19 cellular contexts compared by ENCODE assay signal in genomic region chr1:154192476-154192875, GRCh38. TPM values are rescaled to one million over a fixed set of nuclear protein-coding genes. Genes with fewer than 3 reads are reported as not detected.
DNase-seq lines count a peak whose midpoint lies in the region; ATAC-seq, FAIRE-seq and TF ChIP-seq lines count a peak whose summit lies in the region.
"Had no signal": no experiment of that assay in that cellular context is flagged by ENCODE, and none has a peak within 500 bp of the region (broad histone marks: within the 10 kb centered on the region; RNA-seq: fewer than 3 reads in every experiment).

No MANE protein-coding gene starts in this region.

- no peaks in the 10 kb centered on the region for H3K36me3 Mint-ChIP-seq in stimulated activated memory B cell treated with anti-CD40 and anti-IgM and Interleukin-4, amounts not matched to agents 10 μg/mL and 1 μg/mL and 100 μg/mL, for 72 hours

- no peaks in the 10 kb centered on the region for H3K9me3 Mint-ChIP-seq in stimulated activated memory B cell treated with anti-CD40 and anti-IgM and Interleukin-4, amounts not matched to agents 10 μg/mL and 1 μg/mL and 100 μg/mL, for 72 hours
- H3K9me3 Mint-ChIP-seq: CD4-positive, CD25-positive, alpha-beta regulatory T cell had no signal

- H3K4me1 Mint-ChIP-seq in stimulated activated memory B cell treated with anti-CD40 and anti-IgM and Interleukin-4, amounts not matched to agents 10 μg/mL and 1 μg/mL and 100 μg/mL, for 72 hours, result peaks cover 5% of the 10 kb centered on the region

- no peak overlapping the region for H3K27ac Mint-ChIP-seq in stimulated activated memory B cell treated with anti-CD40 and anti-IgM and Interleukin-4, amounts not matched to agents 10 μg/mL and 1 μg/mL and 100 μg/mL, for 72 hours

- ATAC-seq in stimulated activated memory B cell treated with anti-CD40 and anti-IgM and Interleukin-4, amounts not matched to agents 10 μg/mL and 1 μg/mL and 100 μg/mL, for 72 hours, result no peak
- ATAC-seq in HG03521 (IDR thresholded peaks at IDR 0.05; ENCODE audit: unreplicated experiment), result no peak
- ATAC-seq: HCT116, PC-3 had no signal

- intact Hi-C loops in endothelial cell of umbilical vein (cut with micrococcal nuclease), result loop anchor here (10.0 kb wide), 1 partner anchor 282 kb away; no protein-coding TSS in a partner anchor
- intact Hi-C loops in adrenal gland (cut with DNase I), result loop anchor here in 1 of 2 donors (10.0 kb wide), 1 partner anchor 72 kb away; no protein-coding TSS in a partner anchor

- peaks cover 34% of the 10 kb centered on the region for H3K27me3 Mint-ChIP-seq in stimulated activated memory B cell treated with anti-CD40 and anti-IgM and Interleukin-4, amounts not matched to agents 10 μg/mL and 1 μg/mL and 100 μg/mL, for 72 hours

- H3K27me3 ChIP-seq in SJCRH30, result no peaks in the 10 kb centered on the region
- H3K27me3 ChIP-seq in endothelial cell of umbilical vein (ENCODE audit: control insufficient read depth in 2 of 2, insufficient read depth in 2 of 2, low read length in 2 of 2), result peaks cover 10 to 14% of the 10 kb centered on the region in 2 experiments
- H3K27me3 ChIP-seq in neutrophil, result no peaks in the 10 kb centered on the region
- H3K27me3 ChIP-seq in adrenal gland, result no peaks in the 10 kb centered on the region

- TSS peak; percentile 52 for BruUV-seq in endothelial cell of umbilical vein (replicated peaks; lab: Mats Ljungman, UMichigan)

- H3K4me3 ChIP-seq in SJCRH30 (no peak overlapping the region), endothelial cell of umbilical vein (replicated peaks in 1 of 3; ENCODE audit: insufficient read depth in 1 of 3, low read depth in 1 of 3, low read length in 3 of 3) (no peak overlapping the region), neutrophil (ENCODE audit: low read depth in 1 of 2, low read length in 1 of 2) (no peak overlapping the region), adrenal gland (no peak overlapping the region)
- H3K4me3 ChIP-seq: GM23248 had no signal

- H3K4me1 ChIP-seq in SJCRH30 (peaks cover 32% of the 10 kb centered on the region), endothelial cell of umbilical vein (ENCODE audit: control insufficient read depth, extremely low read depth, insufficient read depth, low read length) (peaks cover 23% of the 10 kb centered on the region), neutrophil (ENCODE audit: control insufficient read depth in 1 of 2, insufficient read depth in 1 of 2, low read depth in 1 of 2, low read length in 1 of 2) (peaks cover 10 to 12% of the 10 kb centered on the region in 2 experiments), adrenal gland (replicated peaks in 1 of 2) (peaks cover 0 to 6% of the 10 kb centered on the region in 2 donors)

- dilution Hi-C loops in endothelial cell of umbilical vein (cut with MboI; ENCODE audit: extremely low pct_ligation_motif_present, low sequenced_read_pairs), result no loop called here

- no peaks in the 10 kb centered on the region for H3K9me1 ChIP-seq in endothelial cell of umbilical vein (replicated peaks; ENCODE audit: control insufficient read depth, extremely low read depth, insufficient read depth, low read length)

- H3K27ac ChIP-seq in SJCRH30 (peak overlapping the region; percentile 54), endothelial cell of umbilical vein (ENCODE audit: insufficient read depth, low read depth, low read length) (peak overlapping the region; percentile 5), neutrophil (peak overlapping the region; percentile 21), adrenal gland (no peak overlapping the region)
- H3K27ac ChIP-seq: GM23248, KMS-11 had no signal

- FAIRE-seq in endothelial cell of umbilical vein (lab: Jason Lieb, UNC), result no peak

- H3K9ac ChIP-seq in endothelial cell of umbilical vein (replicated peaks; ENCODE audit: extremely low read depth, insufficient read depth, low read length), result no peak overlapping the region
- H3K9ac ChIP-seq: GM23248, KMS-11 had no signal

- H3K9me3 ChIP-seq in SJCRH30 (replicated peaks) (no peaks in the 10 kb centered on the region), endothelial cell of umbilical vein (replicated peaks; ENCODE audit: control insufficient read depth, insufficient read depth, low read length) (no peaks in the 10 kb centered on the region), neutrophil (no peaks in the 10 kb centered on the region), adrenal gland (replicated peaks in 1 of 3) (no peaks in the 10 kb centered on the region)

- H3K4me3 Mint-ChIP-seq in stimulated activated memory B cell treated with anti-CD40 and anti-IgM and Interleukin-4, amounts not matched to agents 10 μg/mL and 1 μg/mL and 100 μg/mL, for 72 hours, result no peak overlapping the region
- H3K4me3 Mint-ChIP-seq: CD4-positive, CD25-positive, alpha-beta regulatory T cell had no signal

- H2AFZ ChIP-seq in endothelial cell of umbilical vein (ENCODE audit: low read depth, low read length), result peak overlapping the region; percentile 11
- H2AFZ ChIP-seq: GM23248 had no signal

- WGBS in adrenal gland, 4 donors, result 36 to 45% (median 37%) methylated on average over 3 of the region's 3 CpGs

- H3K36me3 ChIP-seq in SJCRH30 (no peaks in the 10 kb centered on the region), endothelial cell of umbilical vein (ENCODE audit: control insufficient read depth in 2 of 2, extremely low read depth in 1 of 2, insufficient read depth in 2 of 2, low read length in 2 of 2) (no peaks in the 10 kb centered on the region), neutrophil (no peaks in the 10 kb centered on the region), adrenal gland (replicated peaks in 1 of 2) (no peaks in the 10 kb centered on the region)

- CTCF ChIA-PET in endothelial cell of umbilical vein (lab: Charles Lee), result interaction anchor here (1.3 kb wide), 1 partner anchor 142 kb away, joined by 6 read pairs; no protein-coding TSS in a partner anchor

- no peaks in the 10 kb centered on the region for H3K79me2 ChIP-seq in endothelial cell of umbilical vein (ENCODE audit: control insufficient read depth, insufficient read depth, low read length)

- H3K4me2 ChIP-seq in endothelial cell of umbilical vein (ENCODE audit: insufficient read depth, low read length), result peak overlapping the region; percentile 38
- H3K4me2 ChIP-seq: KMS-11 had no signal

- TF ChIP-seq POLR2A in endothelial cell of umbilical vein (IDR thresholded peaks at IDR 0.05; ENCODE audit: low read depth, low read length), result no peak
- TF ChIP-seq POLR2A in adrenal gland (IDR thresholded peaks at IDR 0.05), result no peak

- POLR2A ChIA-PET in endothelial cell of umbilical vein (lab: Charles Lee), result interaction anchor here (1.8 kb wide), 1 partner anchor 11 kb away, joined by 5 read pairs; no protein-coding TSS in a partner anchor

- no peak for TF ChIP-seq CTCF in endothelial cell of umbilical vein (IDR thresholded peaks at IDR 0.05; ENCODE audit: extremely low read depth in 1 of 2, insufficient read depth in 1 of 2, low read depth in 1 of 2, low read length in 2 of 2)
- TF ChIP-seq CTCF in neutrophil (IDR thresholded peaks at IDR 0.05), result no peak
- no peak for TF ChIP-seq CTCF in adrenal gland (IDR thresholded peaks at IDR 0.05)

- H4K20me1 ChIP-seq in endothelial cell of umbilical vein (replicated peaks; ENCODE audit: control insufficient read depth, extremely low read depth, insufficient read depth, low read length), result no peaks in the 10 kb centered on the region

- DNase-seq in SJCRH30, result no peak
- DNase-seq in endothelial cell of umbilical vein (ENCODE audit: low read depth, low spot score), result no peak
- no peak for DNase-seq in D341Med (ENCODE audit: low spot score)
- no peak for DNase-seq in adrenal gland
- DNase-seq: ACHN; CD4-positive, CD25-positive, alpha-beta regulatory T cell; GF-D8; GM23248; NCI-H187; NCI-H2227 treated with DMSO at 0.1 percent for 48 hours; NCI-H524; NCI-H82; PC-3; RPMI8226 had no signal

RNA-seq across cellular contexts. Expression of gene TPM3, which starts 0.6 kb away (rescaled TPM):
- total RNA-seq in SJCRH30 (2014; rRNA removed; shearing (Covaris generic)), result 248 and 262 TPM in 2 replicates
- total RNA-seq in endothelial cell of umbilical vein (924 and 927 TPM in 2 replicates), adrenal gland (100 to 1,000 TPM; 246 to 350 (median 269) TPM)
- polyA plus RNA-seq in endothelial cell of umbilical vein (318 and 395 TPM in 2 replicates), adrenal gland (100 to 1,000 TPM; 104 to 465 (median 111) TPM)
- 562 and 745 TPM in 2 replicates for polyA plus RNA-seq in endothelial cell of umbilical vein (2011; cell fraction: cytosol; rRNA removed)
- polyA plus RNA-seq in endothelial cell of umbilical vein (2011; cell fraction: nucleus; rRNA removed), result 337 and 551 TPM in 2 replicates
- 684 and 993 TPM in 2 replicates for polyA plus RNA-seq in endothelial cell of umbilical vein (2012)
- 233 and 252 TPM in 2 replicates for polyA minus RNA-seq in endothelial cell of umbilical vein
- polyA minus RNA-seq in endothelial cell of umbilical vein (2011; cell fraction: cytosol; rRNA and poly(A)+ RNA removed), result 118 TPM
- polyA minus RNA-seq in endothelial cell of umbilical vein (2011; cell fraction: nucleus; rRNA and poly(A)+ RNA removed), result 96.0 and 101 TPM in 2 replicates

RNA-seq across cellular contexts. Expression of gene CFAP141, which starts 13.7 kb away (rescaled TPM):
- not detected in 2 replicates for total RNA-seq in SJCRH30 (2014; rRNA removed; shearing (Covaris generic))
- total RNA-seq in endothelial cell of umbilical vein, result not detected in 2 replicates
- not detected in 2 replicates for polyA plus RNA-seq in endothelial cell of umbilical vein
- 0.41 TPM in 1 of 2 replicates, not detected in the other for polyA plus RNA-seq in endothelial cell of umbilical vein (2011; cell fraction: cytosol; rRNA removed)
- not detected in 2 replicates for polyA plus RNA-seq in endothelial cell of umbilical vein (2011; cell fraction: nucleus; rRNA removed)
- polyA plus RNA-seq in endothelial cell of umbilical vein (2012), result not detected in 2 replicates
- not detected in 2 replicates for polyA minus RNA-seq in endothelial cell of umbilical vein
- not detected for polyA minus RNA-seq in endothelial cell of umbilical vein (2011; cell fraction: cytosol; rRNA and poly(A)+ RNA removed)
- not detected in 2 replicates for polyA minus RNA-seq in endothelial cell of umbilical vein (2011; cell fraction: nucleus; rRNA and poly(A)+ RNA removed)
- total RNA-seq in adrenal gland, result not detected
- under 1 TPM in 1 of 3 donors, not detected in 2; 0.51 TPM for polyA plus RNA-seq in adrenal gland
- total RNA-seq: CD4-positive, CD25-positive, alpha-beta regulatory T cell; GM23248; PC-3 had no signal
- polyA plus RNA-seq: CD4-positive, CD25-positive, alpha-beta regulatory T cell; GM23248 had no signal

RNA-seq across cellular contexts. Expression of gene UBAP2L, which starts 28.3 kb away (rescaled TPM):
- total RNA-seq in SJCRH30 (2014; rRNA removed; shearing (Covaris generic)), result 114 and 129 TPM in 2 replicates
- total RNA-seq in endothelial cell of umbilical vein, result 229 and 235 TPM in 2 replicates
- 280 and 323 TPM in 2 replicates for polyA plus RNA-seq in endothelial cell of umbilical vein
- 109 and 127 TPM in 2 replicates for polyA plus RNA-seq in endothelial cell of umbilical vein (2011; cell fraction: cytosol; rRNA removed)
- polyA plus RNA-seq in endothelial cell of umbilical vein (2011; cell fraction: nucleus; rRNA removed), result 442 and 476 TPM in 2 replicates
- 123 and 166 TPM in 2 replicates for polyA plus RNA-seq in endothelial cell of umbilical vein (2012)
- polyA minus RNA-seq in endothelial cell of umbilical vein, result 366 and 370 TPM in 2 replicates
- 60.5 TPM for polyA minus RNA-seq in endothelial cell of umbilical vein (2011; cell fraction: cytosol; rRNA and poly(A)+ RNA removed)
- 247 and 358 TPM in 2 replicates for polyA minus RNA-seq in endothelial cell of umbilical vein (2011; cell fraction: nucleus; rRNA and poly(A)+ RNA removed)
- 100 to 1,000 TPM in 4 of 8 donors, 10 to 100 TPM in 4; 51.0 to 152 (median 97.5) TPM for total RNA-seq in adrenal gland
- 100 to 1,000 TPM in 2 of 3 donors, 10 to 100 TPM in 1; 88.9 to 185 (median 101) TPM for polyA plus RNA-seq in adrenal gland

RNA-seq across cellular contexts. Expression of gene NUP210L, which starts 37.6 kb away (rescaled TPM):
- total RNA-seq in SJCRH30 (2014; rRNA removed; shearing (Covaris generic)), result 0.04 TPM in 1 of 2 replicates, not detected in the other
- total RNA-seq in endothelial cell of umbilical vein (0.07 TPM in 1 of 2 replicates, not detected in the other), adrenal gland (under 1 TPM in 3 of 8 donors, not detected in 5; 0.04 to 0.07 (median 0.07) TPM)
- polyA plus RNA-seq in endothelial cell of umbilical vein (0.01 TPM in 1 of 2 replicates, not detected in the other), adrenal gland (under 1 TPM in 1 of 3 donors, not detected in 2; 0.03 TPM)
- 0.01 TPM in 1 of 2 replicates, not detected in the other for polyA plus RNA-seq in endothelial cell of umbilical vein (2011; cell fraction: cytosol; rRNA removed)
- polyA plus RNA-seq in endothelial cell of umbilical vein (2011; cell fraction: nucleus; rRNA removed), result 0.07 TPM in 2 replicates
- not detected in 2 replicates for polyA plus RNA-seq in endothelial cell of umbilical vein (2012)
- 0.04 TPM in 1 of 2 replicates, not detected in the other for polyA minus RNA-seq in endothelial cell of umbilical vein
- not detected for polyA minus RNA-seq in endothelial cell of umbilical vein (2011; cell fraction: cytosol; rRNA and poly(A)+ RNA removed)
- 0.10 TPM in 2 replicates for polyA minus RNA-seq in endothelial cell of umbilical vein (2011; cell fraction: nucleus; rRNA and poly(A)+ RNA removed)
- polyA plus RNA-seq: GM23248 had no signal

Comparison
In these comparisons a context has a peak if more than half of its experiments do, and no peak if none do; other contexts are left out.
1. H3K27ac ChIP-seq: peak in SJCRH30 (single experiment), endothelial cell of umbilical vein (single experiment) and neutrophil (single experiment); none in adrenal gland (0 of 5).